In the genomic region with DNA sequence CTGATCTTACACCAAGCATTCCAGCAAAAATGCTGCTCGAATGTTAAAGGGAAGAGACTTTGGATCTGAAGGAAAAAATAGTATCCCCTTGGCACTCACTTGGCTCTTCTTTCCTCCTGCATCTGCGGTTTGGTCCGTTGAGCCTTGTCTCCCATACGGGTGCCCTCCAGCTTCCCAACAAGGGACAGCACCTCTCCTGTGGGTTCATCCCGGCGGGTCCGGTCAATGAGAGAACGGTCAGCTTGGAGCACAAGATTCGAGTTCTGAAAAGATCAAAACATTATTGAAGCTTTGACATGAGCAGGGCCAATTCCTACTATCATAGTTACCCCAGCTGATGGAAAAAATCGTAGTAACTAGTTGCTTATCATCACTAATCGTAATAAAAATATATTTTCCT, we compare ENCODE assay signal across 1 cellular context.
TF ChIP-seq lines count a peak whose summit lies in the region.

No MANE protein-coding gene starts in this region.

TF ChIP-seq in GM12878, 131 proteins besides CTCF, POLR2A, EP300 and RAD21:
- no peak for TF ChIP-seq ZNF207 (IDR thresholded peaks at IDR 0.05; ENCODE audit: borderline replicate concordance)
- TF ChIP-seq, protein P1, sequence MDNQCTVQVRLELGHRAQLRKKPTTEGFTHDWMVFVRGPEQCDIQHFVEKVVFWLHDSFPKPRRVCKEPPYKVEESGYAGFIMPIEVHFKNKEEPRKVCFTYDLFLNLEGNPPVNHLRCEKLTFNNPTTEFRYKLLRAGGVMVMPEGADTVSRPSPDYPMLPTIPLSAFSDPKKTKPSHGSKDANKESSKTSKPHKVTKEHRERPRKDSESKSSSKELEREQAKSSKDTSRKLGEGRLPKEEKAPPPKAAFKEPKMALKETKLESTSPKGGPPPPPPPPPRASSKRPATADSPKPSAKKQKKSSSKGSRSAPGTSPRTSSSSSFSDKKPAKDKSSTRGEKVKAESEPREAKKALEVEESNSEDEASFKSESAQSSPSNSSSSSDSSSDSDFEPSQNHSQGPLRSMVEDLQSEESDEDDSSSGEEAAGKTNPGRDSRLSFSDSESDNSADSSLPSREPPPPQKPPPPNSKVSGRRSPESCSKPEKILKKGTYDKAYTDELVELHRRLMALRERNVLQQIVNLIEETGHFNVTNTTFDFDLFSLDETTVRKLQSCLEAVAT (IDR thresholded peaks at IDR 0.05): no peak
